26 cellular contexts compared by ENCODE assay signal in genomic region chr11:76193219-76193618, GRCh38. TPM values are rescaled to one million over a fixed set of nuclear protein-coding genes. Genes with fewer than 3 reads are reported as not detected.
"Had no signal": no experiment of that assay in that cellular context is flagged by ENCODE, and none has a peak within 500 bp of the region (broad histone marks: within the 10 kb centered on the region; RNA-seq: fewer than 3 reads in every experiment).

No MANE protein-coding gene starts in this region.

- DNase-seq: activated effector memory CD4-positive, alpha-beta T cell treated with anti-CD3 and anti-CD28 coated beads, Interleukin-2, amount 50 U/mL, for 16 hours; activated naive CD4-positive, alpha-beta T cell treated with anti-CD3 and anti-CD28 coated beads for 36 hours; activated naive CD8-positive, alpha-beta T cell treated with anti-CD3 and anti-CD28 coated beads for 36 hours; adrenal gland; aorta; body of pancreas; dermis blood vessel endothelial cell; effector CD4-positive, alpha-beta T cell; esophagus squamous epithelium; foreskin melanocyte; heart right ventricle; left lung; lower lobe of right lung; mesenchymal stem cell; naive thymus-derived CD8-positive, alpha-beta T cell; posterior cingulate gyrus; right cardiac atrium; stimulated activated CD4-positive, alpha-beta T cell treated with anti-CD3 and anti-CD28 coated beads, Interleukin-15, amount 100 ng/mL, for 24 hours; stimulated activated CD4-positive, alpha-beta T cell treated with anti-CD3 and anti-CD28 coated beads, Interleukin-2, amount 100 ng/mL, for 24 hours; stimulated activated naive B cell treated with anti-CD40 and anti-IgM and Interleukin-4, amounts not matched to agents 10 μg/mL and 1 μg/mL and 100 μg/mL, for 72 hours; stomach; T-helper 2 cell; thyroid gland; upper lobe of right lung had no signal

- H3K27ac ChIP-seq: adrenal gland, body of pancreas, epithelial cell of prostate, esophagus squamous epithelium, heart right ventricle, left lung, stomach, thyroid gland, upper lobe of right lung had no signal

- H3K27me3 ChIP-seq: adrenal gland, body of pancreas, esophagus squamous epithelium, heart right ventricle, left lung, stomach, thyroid gland, upper lobe of right lung had no signal

- H3K4me3 ChIP-seq: adrenal gland, body of pancreas, esophagus squamous epithelium, heart right ventricle, left lung, lower lobe of right lung, stomach, thyroid gland, upper lobe of right lung had no signal

- H3K9me3 ChIP-seq: adrenal gland, body of pancreas, esophagus squamous epithelium, heart right ventricle, left lung, lower lobe of right lung, stomach, thyroid gland, upper lobe of right lung had no signal

- H3K4me1 ChIP-seq: left lung, lower lobe of right lung, stomach, thyroid gland had no signal

- H3K36me3 ChIP-seq: esophagus squamous epithelium, left lung, lower lobe of right lung, stomach, thyroid gland, upper lobe of right lung had no signal

RNA-seq across cellular contexts. Expression of gene WNT11, which starts 13.1 kb away (rescaled TPM):
- total RNA-seq: activated naive CD4-positive, alpha-beta T cell treated with anti-CD3 and anti-CD28 coated beads for 36 hours; activated naive CD8-positive, alpha-beta T cell treated with anti-CD3 and anti-CD28 coated beads for 36 hours; dermis blood vessel endothelial cell; glomerular endothelial cell had no signal
